In genomic region chr5:73438897-73439470, GRCh38 we compare ENCODE assay signal across 24 cellular contexts. TPM values are rescaled to one million over a fixed set of nuclear protein-coding genes. Genes with fewer than 3 reads are reported as not detected.
DNase-seq lines count a peak whose midpoint lies in the region; ATAC-seq and TF ChIP-seq lines count a peak whose summit lies in the region.
"Had no signal": no experiment of that assay in that cellular context is flagged by ENCODE, and none has a peak within 500 bp of the region (broad histone marks: within the 10 kb centered on the region; RNA-seq: fewer than 3 reads in every experiment).

No MANE protein-coding gene starts in this region.

- H3K36me3 Mint-ChIP-seq in osteocyte (ENCODE audit: unreplicated experiment): peaks cover 16% of the 10 kb centered on the region
- H3K36me3 Mint-ChIP-seq: CD4-positive, alpha-beta memory T cell had no signal

- H3K4me3 ChIP-seq in HEK293 (ENCODE audit: low read depth, low read length): no peak overlapping the region
- H3K4me3 ChIP-seq in Panc1 (ENCODE audit: low read depth in 2 of 2, low read length in 2 of 2): no peak overlapping the region
- H3K4me3 ChIP-seq in lower lobe of right lung: no peak overlapping the region
- H3K4me3 ChIP-seq in H7 (ENCODE audit: insufficient read depth, low read depth, low read length): no peak overlapping the region
- H3K4me3 ChIP-seq: BLaER1, MG63, SJSA1 had no signal

- H3K27ac ChIP-seq in HEK293 (ENCODE audit: extremely low read depth, low read depth, low read length) (peak overlapping the region; percentile 33; the same call in 1 of the 2 replicates), Panc1 (ENCODE audit: low read length) (peak overlapping the region; percentile 98), lower lobe of right lung (no peak overlapping the region)
- H3K27ac ChIP-seq: BLaER1, SJSA1 had no signal

- ATAC-seq in Panc1 (no peak), lower lobe of right lung (no peak)
- ATAC-seq: GM23338, Right ventricle myocardium inferior had no signal

- peaks cover 67% of the 10 kb centered on the region for H3K4me1 Mint-ChIP-seq in osteocyte (ENCODE audit: unreplicated experiment)

- intact Hi-C loops in Panc1 (cut with micrococcal nuclease; ENCODE audit: unreplicated experiment) (loop anchor here (10.0 kb wide), 1 partner anchor 64 kb away; no protein-coding TSS in a partner anchor), lower lobe of right lung (cut with DNase I) (no loop called here)

- TF ChIP-seq CTCF in HEK293 (tag by site-specific recombination; IDR thresholded peaks at IDR 0.05): no peak
- TF ChIP-seq CTCF in Panc1 (IDR thresholded peaks at IDR 0.05): no peak
- TF ChIP-seq CTCF in osteocyte (IDR thresholded peaks at IDR 0.05): no peak
- no peak for TF ChIP-seq CTCF in lower lobe of right lung (IDR thresholded peaks at IDR 0.05)

- no peaks in the 10 kb centered on the region for H3K9me3 Mint-ChIP-seq in osteocyte (ENCODE audit: unreplicated experiment)

- no TSS peak for BruUV-seq in Panc1 (replicated peaks; lab: Mats Ljungman, UMichigan)

- H3K27ac Mint-ChIP-seq in osteocyte (ENCODE audit: unreplicated experiment): peak overlapping the region; percentile 94
- H3K27ac Mint-ChIP-seq: GM23338 had no signal

- in situ Hi-C loops in Panc1 (cut with HindIII; ENCODE audit: low pct_unique_long_range_greater_than_20kb, low sequenced_read_pairs): no loop called here

- DNase-seq in Panc1 (ENCODE audit: low read depth, low spot score): no peak
- peak; percentile 53 for DNase-seq in fibroblast of peridontal ligament (ENCODE audit: extremely low read depth)
- no peak for DNase-seq in osteocyte (ENCODE audit: extremely low spot score, unreplicated experiment)
- no peak for DNase-seq in SK-N-DZ (ENCODE audit: low spot score)
- no peak for DNase-seq in lower lobe of right lung
- DNase-seq in H7: no peak
- DNase-seq: Caco-2; CD4-positive, alpha-beta memory T cell; DMS 273 treated with DMSO at 0.1 percent for 48 hours; DMS79 treated with DMSO at 0.1 percent for 48 hours; Kasumi-1; MG63; NCI-H1092 treated with DMSO at 0.1 percent for 48 hours; NCI-H1436 treated with DMSO at 0.1 percent for 48 hours; NCI-H1930; NCI-H226; NCI-H510A treated with DMSO at 0.1 percent for 48 hours; NCI-H774; SW 1271 had no signal

- CTCF ChIA-PET in HEK293 (lab: Yijun Ruan, JAX): interaction anchor here (0.7 to 2.9 kb wide), 5 partner anchors 12 to 484 kb away, joined by 3 to 15 read pairs (median 3); no protein-coding TSS in a partner anchor
- CTCF ChIA-PET in Panc1 (lab: Charles Lee): no interaction called here

- H3K27me3 ChIP-seq in Panc1 (ENCODE audit: control insufficient read depth, insufficient read depth, low read length) (no peaks in the 10 kb centered on the region), lower lobe of right lung (ENCODE audit: low read depth) (peaks cover 100% of the 10 kb centered on the region), H7 (ENCODE audit: control insufficient read depth, insufficient read depth, low read length) (peaks cover 98% of the 10 kb centered on the region)
- H3K27me3 ChIP-seq: MG63, SJSA1 had no signal

- H3K9me3 ChIP-seq in HEK293 (ENCODE audit: control insufficient read depth, insufficient read depth, low read depth, low read length) (no peaks in the 10 kb centered on the region), Panc1 (ENCODE audit: control insufficient read depth, insufficient read depth, low read depth, low read length) (no peaks in the 10 kb centered on the region), lower lobe of right lung (no peaks in the 10 kb centered on the region)
- H3K9me3 ChIP-seq: Caco-2, MG63, SJSA1 had no signal

- H3K36me3 ChIP-seq in HEK293 (ENCODE audit: control insufficient read depth in 2 of 2, insufficient read depth in 1 of 2, low read length in 2 of 2) (no peaks in the 10 kb centered on the region), Panc1 (ENCODE audit: control insufficient read depth, insufficient read depth, low read length) (no peaks in the 10 kb centered on the region), lower lobe of right lung (no peaks in the 10 kb centered on the region), H7 (replicated peaks; ENCODE audit: control insufficient read depth, insufficient read depth, low read length) (no peaks in the 10 kb centered on the region)
- H3K36me3 ChIP-seq: BLaER1, MG63, SJSA1 had no signal

- H3K4me1 ChIP-seq in HEK293 (ENCODE audit: control insufficient read depth, insufficient read depth, low read length) (peaks cover 48% of the 10 kb centered on the region), Panc1 (ENCODE audit: control insufficient read depth, insufficient read depth, low read length) (peaks cover 70% of the 10 kb centered on the region), lower lobe of right lung (peaks cover 24% of the 10 kb centered on the region)
- H3K4me1 ChIP-seq: BLaER1 had no signal

- H3K4me3 Mint-ChIP-seq in osteocyte (ENCODE audit: unreplicated experiment): no peak overlapping the region
- H3K4me3 Mint-ChIP-seq: CD4-positive, alpha-beta memory T cell; GM23338 had no signal

- H3K27me3 Mint-ChIP-seq in osteocyte (ENCODE audit: unreplicated experiment): peaks cover 12% of the 10 kb centered on the region

- POLR2A ChIA-PET in HEK293 (lab: Yijun Ruan, JAX): interaction anchor here (1.3 kb wide), 1 partner anchor 10 kb away, joined by 7 read pairs; the partner anchor contains the start of gene FOXD1
- POLR2A ChIA-PET in Panc1 (lab: Charles Lee): no interaction called here

TF ChIP-seq in HEK293, 187 proteins besides CTCF, POLR2A, EP300 and RAD21:
- TF ChIP-seq ZNF398 (tag by site-specific recombination; IDR thresholded peaks at IDR 0.05) (no peak), ZNF623 (tag by site-specific recombination; IDR thresholded peaks at IDR 0.05) (no peak), HOXC10 (CRISPR knock-in tag; IDR thresholded peaks at IDR 0.05) (no peak), ZNF664 (tag by site-specific recombination; IDR thresholded peaks at IDR 0.05) (peak; percentile 91), PRDM1 (tag by site-specific recombination; IDR thresholded peaks at IDR 0.05) (0 out of 2 replicates have a peak, but pooled peaks have one; percentile 7), ZNF354C (tag by site-specific recombination; IDR thresholded peaks at IDR 0.05; ENCODE audit: borderline replicate concordance, low read depth) (no peak), OVOL3 (tag by site-specific recombination; IDR thresholded peaks at IDR 0.05) (no peak)
TF ChIP-seq in HEK293: peak in this region for 2.

RNA-seq across cellular contexts. Expression of gene FOXD1, which starts 9.6 kb away (rescaled TPM):
- total RNA-seq in Panc1 (2021; ENCODE audit: unreplicated experiment) (63.3 TPM), osteocyte (64.1 and 73.4 TPM in 2 replicates), lower lobe of right lung (0.74 TPM)
- 53.3 TPM for polyA plus RNA-seq in Panc1 (2012; ENCODE audit: insufficient read length)
- 0.93 and 1.1 TPM in 2 replicates for polyA plus RNA-seq in SK-N-DZ (2014; cell fraction: cytosol; rRNA removed)
- polyA plus RNA-seq in SK-N-DZ (2014; cell fraction: nucleus; rRNA removed): 0.24 and 1.2 TPM in 2 replicates
- total RNA-seq in H7 (2014; rRNA removed; shearing (Covaris generic)): 2.5 and 2.6 TPM in 2 replicates
- total RNA-seq: CD4-positive, alpha-beta memory T cell; Right ventricle myocardium inferior had no signal
- polyA plus RNA-seq: GM23338 had no signal

RNA-seq across cellular contexts. Expression of gene BTF3, which starts 59.3 kb away (rescaled TPM):
- total RNA-seq in Panc1 (2021; ENCODE audit: unreplicated experiment) (647 TPM), osteocyte (548 and 565 TPM in 2 replicates), lower lobe of right lung (388 TPM)
- polyA plus RNA-seq in Panc1 (2012; ENCODE audit: insufficient read length): 644 TPM
- polyA plus RNA-seq in SK-N-DZ (2014; cell fraction: cytosol; rRNA removed): 764 and 864 TPM in 2 replicates
- 413 and 580 TPM in 2 replicates for polyA plus RNA-seq in SK-N-DZ (2014; cell fraction: nucleus; rRNA removed)
- total RNA-seq in H7 (2014; rRNA removed; shearing (Covaris generic)): 347 and 420 TPM in 2 replicates

Comparison
In these comparisons a context has a peak if more than half of its experiments do, and no peak if none do; other contexts are left out.
1. RNA of gene FOXD1, which starts 9.6 kb away (total RNA-seq): 64.1 to 73.4 TPM in osteocyte and 63.3 TPM in Panc1 (single experiment); 2.5 to 2.6 TPM in H7 and 0.74 TPM in lower lobe of right lung (single experiment); every median in the first group is over 10 times any median in the second.